In genomic region chr11:7941141-7941540, GRCh38 we compare ENCODE assay signal across 9 cellular contexts. TPM values are rescaled to one million over a fixed set of nuclear protein-coding genes. Genes with fewer than 3 reads are reported as not detected.
"Had no signal": no experiment of that assay in that cellular context is flagged by ENCODE, and none has a peak within 500 bp of the region (broad histone marks: within the 10 kb centered on the region; RNA-seq: fewer than 3 reads in every experiment).

No MANE protein-coding gene starts in this region.

- H3K27ac ChIP-seq: HL-60 had no signal

- H3K4me3 ChIP-seq: GM23338 had no signal

- FAIRE-seq: H1, H54 had no signal

- ATAC-seq: GM23338 had no signal

- DNase-seq: H9, HCEC 1CT, KG1 had no signal

- H2AFZ ChIP-seq: GM23338 had no signal

- H3K4me2 ChIP-seq: GM23338 had no signal

RNA-seq across cellular contexts. Expression of gene OR10A3, which starts 0.4 kb away (rescaled TPM):
- total RNA-seq: H1, H9, HT1080 had no signal
- polyA plus RNA-seq: H1, IgD-negative memory B cell had no signal

RNA-seq across cellular contexts. Expression of gene OR10A6, which starts 10.1 kb away (rescaled TPM):
- total RNA-seq: GM23338, H1, H9 had no signal
- polyA plus RNA-seq: H1, IgD-negative memory B cell had no signal

RNA-seq across cellular contexts. Expression of gene NLRP10, which starts 24.1 kb away (rescaled TPM):
- total RNA-seq: H9 had no signal
- polyA plus RNA-seq: H1, IgD-negative memory B cell had no signal
